Comparison of ENCODE assay signal across 9 cellular contexts in the genomic region with DNA sequence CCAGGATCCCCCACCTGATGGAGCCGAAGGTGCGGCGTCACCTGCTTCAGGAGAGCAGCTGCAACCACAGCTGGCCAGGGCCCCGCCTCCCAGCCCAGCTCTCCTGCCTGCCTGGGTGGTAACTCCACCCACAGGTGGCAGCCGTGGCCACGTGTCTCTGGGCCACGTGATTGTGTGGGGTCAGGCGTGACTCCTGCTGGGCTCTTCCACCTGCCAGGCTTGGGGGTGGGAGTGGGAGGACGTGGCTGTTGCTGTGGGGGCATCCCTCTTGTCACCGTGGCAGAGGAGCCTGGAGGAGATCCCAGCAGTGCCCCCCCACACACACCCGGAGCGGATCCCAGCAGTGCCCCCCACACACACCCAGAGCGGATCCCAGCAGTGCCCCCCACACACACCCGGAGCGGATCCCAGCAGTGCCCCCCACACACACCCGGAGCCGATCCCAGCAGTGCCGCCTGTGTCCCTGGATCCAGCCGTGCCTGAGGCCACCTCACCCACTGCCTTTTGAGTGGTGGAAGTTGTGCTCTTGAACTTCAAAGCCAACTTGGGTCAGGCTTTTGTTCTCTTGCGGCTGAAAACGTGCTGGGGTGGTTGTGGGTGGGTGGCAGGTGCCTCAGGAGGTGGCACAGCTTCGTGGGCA. TPM values are rescaled to one million over a fixed set of nuclear protein-coding genes. Genes with fewer than 3 reads are reported as not detected.
DNase-seq lines count a peak whose midpoint lies in the region; ATAC-seq and TF ChIP-seq lines count a peak whose summit lies in the region.
"Had no signal": no experiment of that assay in that cellular context is flagged by ENCODE, and none has a peak within 500 bp of the region (broad histone marks: within the 10 kb centered on the region; RNA-seq: fewer than 3 reads in every experiment).

No MANE protein-coding gene starts in this region.

- ATAC-seq in activated naive CD8-positive, alpha-beta T cell treated with anti-CD3 and anti-CD28 coated beads, Interleukin-2, amount 50 U/mL, for 24 hours: no peak
- peak; percentile 63 for ATAC-seq in stimulated activated memory B cell treated with anti-CD40 and anti-IgM and Interleukin-4, amounts not matched to agents 10 μg/mL and 1 μg/mL and 100 μg/mL, for 72 hours
- ATAC-seq in GM18511 (IDR thresholded peaks at IDR 0.05; ENCODE audit: unreplicated experiment) (no peak), HG03039 (IDR thresholded peaks at IDR 0.05; ENCODE audit: unreplicated experiment) (no peak), aorta (ENCODE audit: low FRiP score) (no peak)

- H3K27ac ChIP-seq in mammary epithelial cell (ENCODE audit: insufficient read depth, low read depth, low read length) (no peak overlapping the region), aorta (ENCODE audit: low read depth in 1 of 2, low read length in 2 of 2) (no peak overlapping the region)

- peaks cover 11% of the 10 kb centered on the region for H3K4me1 Mint-ChIP-seq in activated naive CD8-positive, alpha-beta T cell treated with anti-CD3 and anti-CD28 coated beads for 36 hours
- peaks cover 5% of the 10 kb centered on the region for H3K4me1 Mint-ChIP-seq in activated naive CD8-positive, alpha-beta T cell treated with anti-CD3 and anti-CD28 coated beads, Interleukin-2, amount 50 U/mL, for 24 hours
- peaks cover 17% of the 10 kb centered on the region for H3K4me1 Mint-ChIP-seq in stimulated activated memory B cell treated with anti-CD40 and anti-IgM and Interleukin-4, amounts not matched to agents 10 μg/mL and 1 μg/mL and 100 μg/mL, for 72 hours

- no peaks in the 10 kb centered on the region for H3K79me2 ChIP-seq in mammary epithelial cell (ENCODE audit: insufficient read depth, low read length)

- H3K27me3 Mint-ChIP-seq in activated naive CD8-positive, alpha-beta T cell treated with anti-CD3 and anti-CD28 coated beads for 36 hours: peaks cover 21% of the 10 kb centered on the region
- H3K27me3 Mint-ChIP-seq in activated naive CD8-positive, alpha-beta T cell treated with anti-CD3 and anti-CD28 coated beads, Interleukin-2, amount 50 U/mL, for 24 hours: peaks cover 15% of the 10 kb centered on the region
- H3K27me3 Mint-ChIP-seq in stimulated activated memory B cell treated with anti-CD40 and anti-IgM and Interleukin-4, amounts not matched to agents 10 μg/mL and 1 μg/mL and 100 μg/mL, for 72 hours: peaks cover 30% of the 10 kb centered on the region

- H3K9ac ChIP-seq in mammary epithelial cell (ENCODE audit: insufficient read depth, low read length): no peak overlapping the region

- no peak overlapping the region for H3K27ac Mint-ChIP-seq in activated naive CD8-positive, alpha-beta T cell treated with anti-CD3 and anti-CD28 coated beads for 36 hours
- no peak overlapping the region for H3K27ac Mint-ChIP-seq in activated naive CD8-positive, alpha-beta T cell treated with anti-CD3 and anti-CD28 coated beads, Interleukin-2, amount 50 U/mL, for 24 hours
- H3K27ac Mint-ChIP-seq in stimulated activated memory B cell treated with anti-CD40 and anti-IgM and Interleukin-4, amounts not matched to agents 10 μg/mL and 1 μg/mL and 100 μg/mL, for 72 hours: no peak overlapping the region

- in situ Hi-C loops in mammary epithelial cell (cut with MboI; ENCODE audit: low sequenced_read_pairs in 2 of 2): no loop called here

- dilution Hi-C loops in mammary epithelial cell (cut with HindIII; ENCODE audit: low sequenced_read_pairs): no loop called here

- H3K9me3 Mint-ChIP-seq in activated naive CD8-positive, alpha-beta T cell treated with anti-CD3 and anti-CD28 coated beads for 36 hours: no peaks in the 10 kb centered on the region
- H3K9me3 Mint-ChIP-seq in activated naive CD8-positive, alpha-beta T cell treated with anti-CD3 and anti-CD28 coated beads, Interleukin-2, amount 50 U/mL, for 24 hours: no peaks in the 10 kb centered on the region
- H3K9me3 Mint-ChIP-seq in stimulated activated memory B cell treated with anti-CD40 and anti-IgM and Interleukin-4, amounts not matched to agents 10 μg/mL and 1 μg/mL and 100 μg/mL, for 72 hours: no peaks in the 10 kb centered on the region

- H3K4me3 ChIP-seq in mammary epithelial cell (replicated peaks in 1 of 3; ENCODE audit: insufficient read depth in 1 of 3, low read depth in 2 of 3, low read length in 3 of 3): peak overlapping the region in 1 of 3 experiments; percentile 32
- no peak overlapping the region for H3K4me3 ChIP-seq in aorta (ENCODE audit: low read length in 2 of 2)

- H3K4me2 ChIP-seq in mammary epithelial cell (ENCODE audit: insufficient read depth, low read depth, low read length): peak overlapping the region; percentile 51

- DNase-seq in activated naive CD8-positive, alpha-beta T cell treated with anti-CD3 and anti-CD28 coated beads for 36 hours: peak; percentile 29
- no peak for DNase-seq in activated naive CD8-positive, alpha-beta T cell treated with anti-CD3 and anti-CD28 coated beads, Interleukin-2, amount 50 U/mL, for 24 hours
- DNase-seq in NCI-H2171 treated with DMSO at 0.1 percent for 48 hours (lab: John Stamatoyannopoulos, UW) (peak; percentile 77), mammary epithelial cell (peak; percentile 26), aorta (no peak)
- DNase-seq: stimulated activated CD4-positive, alpha-beta T cell treated with anti-CD3 and anti-CD28 coated beads, Interleukin-15, amount 100 ng/mL, for 24 hours had no signal

- no peaks in the 10 kb centered on the region for H3K36me3 Mint-ChIP-seq in activated naive CD8-positive, alpha-beta T cell treated with anti-CD3 and anti-CD28 coated beads for 36 hours
- H3K36me3 Mint-ChIP-seq in activated naive CD8-positive, alpha-beta T cell treated with anti-CD3 and anti-CD28 coated beads, Interleukin-2, amount 50 U/mL, for 24 hours (ENCODE audit: low read depth): no peaks in the 10 kb centered on the region
- no peaks in the 10 kb centered on the region for H3K36me3 Mint-ChIP-seq in stimulated activated memory B cell treated with anti-CD40 and anti-IgM and Interleukin-4, amounts not matched to agents 10 μg/mL and 1 μg/mL and 100 μg/mL, for 72 hours

- no peaks in the 10 kb centered on the region for H3K9me3 ChIP-seq in mammary epithelial cell (replicated peaks; ENCODE audit: insufficient read depth, low read length)
- no peaks in the 10 kb centered on the region for H3K9me3 ChIP-seq in aorta (ENCODE audit: control insufficient read depth, low read length)

- H4K20me1 ChIP-seq in mammary epithelial cell (ENCODE audit: insufficient read depth, low read length): no peaks in the 10 kb centered on the region

- no TSS peak for BruUV-seq in mammary epithelial cell (replicated peaks; lab: Mats Ljungman, UMichigan)

- CTCF ChIA-PET in mammary epithelial cell (lab: Charles Lee; ENCODE audit: low non-redundant PET): no interaction called here

- intact Hi-C loops in mammary epithelial cell (cut with micrococcal nuclease): no loop called here
- intact Hi-C loops in aorta (cut with DNase I): no loop called here

- H3K27me3 ChIP-seq in mammary epithelial cell (ENCODE audit: insufficient read depth, low read length) (peaks cover 11% of the 10 kb centered on the region), aorta (ENCODE audit: control insufficient read depth in 1 of 2, insufficient read depth in 2 of 2, low read length in 1 of 2) (no peaks in the 10 kb centered on the region)

- TF ChIP-seq CTCF in mammary epithelial cell (conservative IDR thresholded peaks at IDR 0.05 in 1 of 2, IDR thresholded peaks at IDR 0.05 in 1 of 2; ENCODE audit: extremely low read depth in 1 of 2, insufficient read depth in 1 of 2, low read depth in 1 of 2, low read length in 2 of 2): no peak

- H2AFZ ChIP-seq in mammary epithelial cell (ENCODE audit: low read depth, low read length): no peak overlapping the region

- H3K36me3 ChIP-seq in mammary epithelial cell (ENCODE audit: insufficient read depth, low read length) (no peaks in the 10 kb centered on the region), aorta (ENCODE audit: control insufficient read depth in 1 of 2, insufficient read depth in 2 of 2, low read length in 1 of 2) (no peaks in the 10 kb centered on the region)

- no peaks in the 10 kb centered on the region for H3K4me1 ChIP-seq in mammary epithelial cell (ENCODE audit: insufficient read depth, low read length)
- H3K4me1 ChIP-seq in aorta (ENCODE audit: control insufficient read depth in 1 of 2, insufficient read depth in 2 of 2, low read length in 2 of 2): no peaks in the 10 kb centered on the region

- H3K4me3 Mint-ChIP-seq in activated naive CD8-positive, alpha-beta T cell treated with anti-CD3 and anti-CD28 coated beads for 36 hours: no peak overlapping the region
- H3K4me3 Mint-ChIP-seq in activated naive CD8-positive, alpha-beta T cell treated with anti-CD3 and anti-CD28 coated beads, Interleukin-2, amount 50 U/mL, for 24 hours: no peak overlapping the region
- H3K4me3 Mint-ChIP-seq in stimulated activated memory B cell treated with anti-CD40 and anti-IgM and Interleukin-4, amounts not matched to agents 10 μg/mL and 1 μg/mL and 100 μg/mL, for 72 hours: no peak overlapping the region

- 21% methylated on average over 9 of the region's 22 CpGs for WGBS in mammary epithelial cell (ENCODE audit: low coverage, missing lambda C conversion rate)
- WGBS in aorta, 2 donors: 85 to 88% methylated on average over 21 to 22 of the region's 22 CpGs

RNA-seq across cellular contexts. Expression of gene POFUT2, which starts 32.2 kb away (rescaled TPM):
- 10 to 100 TPM; 11.6 to 13.3 TPM for total RNA-seq in activated naive CD8-positive, alpha-beta T cell treated with anti-CD3 and anti-CD28 coated beads for 36 hours
- total RNA-seq in mammary epithelial cell (10 to 100 TPM; 19.3 to 25.0 TPM), aorta (10 to 100 TPM; 35.8 to 52.2 TPM)
- polyA plus RNA-seq in mammary epithelial cell (14.1 TPM), aorta (10 to 100 TPM; 12.6 to 49.1 TPM)
- 9.7 TPM for polyA minus RNA-seq in mammary epithelial cell

Comparison
In these comparisons a context has a peak if more than half of its experiments do, and no peak if none do; other contexts are left out.
1. DNase-seq: peak in activated naive CD8-positive, alpha-beta T cell treated with anti-CD3 and anti-CD28 coated beads for 36 hours (single experiment), NCI-H2171 treated with DMSO at 0.1 percent for 48 hours (single experiment) and mammary epithelial cell (single experiment); none in activated naive CD8-positive, alpha-beta T cell treated with anti-CD3 and anti-CD28 coated beads, Interleukin-2, amount 50 U/mL, for 24 hours (single experiment) and aorta (0 of 2).